ENCODE assay signal across 26 cellular contexts in genomic region chr20:38477747-38478146, GRCh38. TPM values are rescaled to one million over a fixed set of nuclear protein-coding genes. Genes with fewer than 3 reads are reported as not detected.
A peak's percentile ranks its signal among the peaks of the same experiment; 100 is the strongest.
DNase-seq lines count a peak whose midpoint lies in the region; ATAC-seq, FAIRE-seq and TF ChIP-seq lines count a peak whose summit lies in the region.
"Had no signal": no experiment of that assay in that cellular context is flagged by ENCODE, and none has a peak within 500 bp of the region (broad histone marks: within the 10 kb centered on the region; RNA-seq: fewer than 3 reads in every experiment).

No MANE protein-coding gene starts in this region.

- no peak overlapping the region for H3K23ac ChIP-seq in trophoblast cell (ENCODE audit: low read length)

- no peak for DNase-seq in activated naive CD8-positive, alpha-beta T cell treated with anti-CD3 and anti-CD28 coated beads, Interleukin-2, amount 50 U/mL, for 24 hours
- DNase-seq in activated naive CD8-positive, alpha-beta T cell treated with anti-CD3 and anti-CD28 coated beads for 36 hours, result no peak
- no peak for DNase-seq in HTR-8/SVneo (ENCODE audit: insufficient read length, low spot score)
- DNase-seq in T-helper 17 cell, result no peak
- DNase-seq in trophoblast cell, result no peak
- DNase-seq in GM12891 (ENCODE audit: insufficient read length, low spot score), result no peak
- DNase-seq in AG08396 (ENCODE audit: low spot score), result no peak
- DNase-seq: BE2C; C1 segment of cervical spinal cord; CD4-positive, alpha-beta memory T cell; CD4-positive, CD25-positive, alpha-beta regulatory T cell; CD8-positive, alpha-beta memory T cell; COR-L47; DMS 273 treated with DMSO at 0.1 percent for 48 hours; DMS153; DMS53; DMS79; DND-41; EL; GDM1 had no signal

- H2BK120ac ChIP-seq in trophoblast cell (ENCODE audit: insufficient read depth, low read length, poor library complexity), result no peak overlapping the region

- H3K27me3 ChIP-seq in trophoblast cell (ENCODE audit: insufficient read depth, low read length), result no peaks in the 10 kb centered on the region
- H3K27me3 ChIP-seq: BE2C, BLaER1 had no signal

- peaks cover 3% of the 10 kb centered on the region for H3K79me1 ChIP-seq in trophoblast cell (ENCODE audit: low read length)

- H3K4me3 ChIP-seq in trophoblast cell (ENCODE audit: low read depth, low read length), result no peak overlapping the region
- H3K4me3 ChIP-seq: A549, BLaER1, GM12878 had no signal

- H3K9me3 Mint-ChIP-seq in activated naive CD8-positive, alpha-beta T cell treated with anti-CD3 and anti-CD28 coated beads, Interleukin-2, amount 50 U/mL, for 24 hours, result no peaks in the 10 kb centered on the region
- H3K9me3 Mint-ChIP-seq in activated naive CD8-positive, alpha-beta T cell treated with anti-CD3 and anti-CD28 coated beads for 36 hours, result peaks cover 2% of the 10 kb centered on the region
- H3K9me3 Mint-ChIP-seq: CD14-positive monocyte; CD4-positive, alpha-beta memory T cell; CD8-positive, alpha-beta memory T cell had no signal

- H3K4ac ChIP-seq in trophoblast cell (ENCODE audit: low read depth, low read length), result peak overlapping the region; percentile 94

- H2BK5ac ChIP-seq in trophoblast cell (ENCODE audit: low read depth, low read length, poor library complexity), result no peak overlapping the region

- peak; percentile 44 for FAIRE-seq in HTR-8/SVneo (lab: Jason Lieb, UNC)
- FAIRE-seq in GM12891 (lab: Jason Lieb, UNC), result no peak
- FAIRE-seq: A549, GM12878 had no signal

- peaks cover 2 to 4% of the 10 kb centered on the region in 2 experiments for H3K36me3 ChIP-seq in trophoblast cell (ENCODE audit: control insufficient read depth in 1 of 2, insufficient read depth in 2 of 2, low read length in 2 of 2)

- no peak overlapping the region for H4K12ac ChIP-seq in trophoblast cell (ENCODE audit: low read depth, low read length)

- no peak overlapping the region for H2BK12ac ChIP-seq in trophoblast cell (ENCODE audit: low read length)

- no peak overlapping the region for H3K4me2 ChIP-seq in trophoblast cell (ENCODE audit: low read length)
- H3K4me2 ChIP-seq: A549, BLaER1 had no signal

- H3K79me2 ChIP-seq in trophoblast cell (ENCODE audit: control insufficient read depth, insufficient read depth, low read length, poor library complexity), result peaks cover 11% of the 10 kb centered on the region

- no peak overlapping the region for H2AK5ac ChIP-seq in trophoblast cell (ENCODE audit: low read length)

- no peak for TF ChIP-seq POLR2A in GM12891 (IDR thresholded peaks at IDR 0.05; ENCODE audit: low read depth, low read length)

- H3K27ac ChIP-seq in trophoblast cell (ENCODE audit: low read depth, low read length), result no peak overlapping the region
- H3K27ac ChIP-seq: 22Rv1, A549, BLaER1 had no signal

- H3K18ac ChIP-seq in trophoblast cell (ENCODE audit: low read length), result peak overlapping the region; percentile 39

- H3K14ac ChIP-seq in trophoblast cell (ENCODE audit: low read length), result no peak overlapping the region

- H3K27ac Mint-ChIP-seq in activated naive CD8-positive, alpha-beta T cell treated with anti-CD3 and anti-CD28 coated beads, Interleukin-2, amount 50 U/mL, for 24 hours, result peak overlapping the region; percentile 18
- H3K27ac Mint-ChIP-seq in activated naive CD8-positive, alpha-beta T cell treated with anti-CD3 and anti-CD28 coated beads for 36 hours, result no peak overlapping the region
- peak overlapping the region; percentile 41 for H3K27ac Mint-ChIP-seq in T-helper 17 cell
- H3K27ac Mint-ChIP-seq: CD8-positive, alpha-beta memory T cell had no signal

- WGBS in trophoblast cell (ENCODE audit: extremely low coverage, insufficient coverage, insufficient read length), result no CpG with 5 or more reads among the region's 8 CpGs

- H3K4me1 ChIP-seq in trophoblast cell (ENCODE audit: control insufficient read depth in 1 of 2, insufficient read depth in 2 of 2, low read length in 2 of 2), result peaks cover 2 to 6% of the 10 kb centered on the region in 2 experiments
- H3K4me1 ChIP-seq: BE2C had no signal

- no peak overlapping the region for H4K8ac ChIP-seq in trophoblast cell (ENCODE audit: low read depth, low read length)

- no peak overlapping the region for H3K4me3 Mint-ChIP-seq in activated naive CD8-positive, alpha-beta T cell treated with anti-CD3 and anti-CD28 coated beads, Interleukin-2, amount 50 U/mL, for 24 hours
- no peak overlapping the region for H3K4me3 Mint-ChIP-seq in activated naive CD8-positive, alpha-beta T cell treated with anti-CD3 and anti-CD28 coated beads for 36 hours
- no peak overlapping the region for H3K4me3 Mint-ChIP-seq in T-helper 17 cell
- H3K4me3 Mint-ChIP-seq: CD14-positive monocyte; CD4-positive, alpha-beta memory T cell had no signal

- H3K27me3 Mint-ChIP-seq in activated naive CD8-positive, alpha-beta T cell treated with anti-CD3 and anti-CD28 coated beads, Interleukin-2, amount 50 U/mL, for 24 hours, result no peaks in the 10 kb centered on the region
- no peaks in the 10 kb centered on the region for H3K27me3 Mint-ChIP-seq in activated naive CD8-positive, alpha-beta T cell treated with anti-CD3 and anti-CD28 coated beads for 36 hours
- H3K27me3 Mint-ChIP-seq in T-helper 17 cell, result no peaks in the 10 kb centered on the region
- H3K27me3 Mint-ChIP-seq: CD4-positive, alpha-beta memory T cell; CD4-positive, CD25-positive, alpha-beta regulatory T cell; CD8-positive, alpha-beta memory T cell had no signal

- H3K4me1 Mint-ChIP-seq in activated naive CD8-positive, alpha-beta T cell treated with anti-CD3 and anti-CD28 coated beads, Interleukin-2, amount 50 U/mL, for 24 hours, result peaks cover 44% of the 10 kb centered on the region
- peaks cover 48% of the 10 kb centered on the region for H3K4me1 Mint-ChIP-seq in activated naive CD8-positive, alpha-beta T cell treated with anti-CD3 and anti-CD28 coated beads for 36 hours
- H3K4me1 Mint-ChIP-seq in T-helper 17 cell, result peaks cover 41% of the 10 kb centered on the region

- H3K9me3 ChIP-seq in T-helper 17 cell (ENCODE audit: control insufficient read depth, low read length, poor library complexity, severe bottlenecking), result no peaks in the 10 kb centered on the region
- no peaks in the 10 kb centered on the region for H3K9me3 ChIP-seq in trophoblast cell (ENCODE audit: insufficient read depth, low read depth, low read length)
- H3K9me3 ChIP-seq: A549, BE2C, BLaER1 had no signal

- H3K36me3 Mint-ChIP-seq in activated naive CD8-positive, alpha-beta T cell treated with anti-CD3 and anti-CD28 coated beads, Interleukin-2, amount 50 U/mL, for 24 hours (ENCODE audit: low read depth), result peaks cover 15% of the 10 kb centered on the region
- peaks cover 25% of the 10 kb centered on the region for H3K36me3 Mint-ChIP-seq in activated naive CD8-positive, alpha-beta T cell treated with anti-CD3 and anti-CD28 coated beads for 36 hours
- peaks cover 5% of the 10 kb centered on the region for H3K36me3 Mint-ChIP-seq in T-helper 17 cell (ENCODE audit: low read depth)

- no peak for ATAC-seq in activated naive CD8-positive, alpha-beta T cell treated with anti-CD3 and anti-CD28 coated beads, Interleukin-2, amount 50 U/mL, for 24 hours
- ATAC-seq in T-helper 17 cell (no peak), HG03139 (IDR thresholded peaks at IDR 0.05; ENCODE audit: unreplicated experiment) (no peak)
- ATAC-seq: A549, GM12878 had no signal

- H2AFZ ChIP-seq in trophoblast cell (ENCODE audit: insufficient read depth, low read length, poor library complexity), result no peak overlapping the region

- H4K91ac ChIP-seq in trophoblast cell (ENCODE audit: low read depth, low read length), result no peak overlapping the region

- no peak overlapping the region for H3K9ac ChIP-seq in trophoblast cell (ENCODE audit: low read length)
- H3K9ac ChIP-seq: BLaER1 had no signal

TF ChIP-seq in GM12891, 5 proteins besides CTCF, POLR2A, EP300 and RAD21:
- TF ChIP-seq POLR2AphosphoS5 (IDR thresholded peaks at IDR 0.05; ENCODE audit: low read depth, low read length), result no peak
- no peak for TF ChIP-seq TAF1 (IDR thresholded peaks at IDR 0.05; ENCODE audit: low read depth, low read length)
- no peak for TF ChIP-seq SPI1 (IDR thresholded peaks at IDR 0.05; ENCODE audit: low read depth, low read length)
- no peak for TF ChIP-seq POU2F2 (IDR thresholded peaks at IDR 0.05; ENCODE audit: low read depth, low read length)
- TF ChIP-seq PAX5 (IDR thresholded peaks at IDR 0.05; ENCODE audit: insufficient read depth, low read length, severe bottlenecking), result no peak

RNA-seq across cellular contexts. Expression of gene RALGAPB, which starts 5.1 kb away (rescaled TPM):
- total RNA-seq in activated naive CD8-positive, alpha-beta T cell treated with anti-CD3 and anti-CD28 coated beads for 36 hours, result 10 to 100 TPM; 25.1 to 25.6 TPM
- total RNA-seq in T-helper 17 cell, result 10 to 100 TPM; 42.1 to 45.2 TPM
- 32.2 and 33.1 TPM in 2 replicates for polyA plus RNA-seq in trophoblast cell (2013)
- polyA plus RNA-seq in GM12891 (2012; ENCODE audit: low read depth, missing spikeins), result 8.6 TPM

RNA-seq across cellular contexts. Expression of gene SNHG17, which starts 42.6 kb away (rescaled TPM):
- 100 to 1,000 TPM; 249 to 259 TPM for total RNA-seq in activated naive CD8-positive, alpha-beta T cell treated with anti-CD3 and anti-CD28 coated beads for 36 hours
- 10 to 100 TPM; 69.2 to 99.4 TPM for total RNA-seq in T-helper 17 cell
- polyA plus RNA-seq in trophoblast cell (2013), result 44.8 and 45.5 TPM in 2 replicates
- polyA plus RNA-seq in GM12891 (2012; ENCODE audit: low read depth, missing spikeins), result 61.6 TPM
